In genomic region chr3:13106308-13106970, GRCh38 we compare ENCODE assay signal across 16 cellular contexts. TPM values are rescaled to one million over a fixed set of nuclear protein-coding genes. Genes with fewer than 3 reads are reported as not detected.
DNase-seq lines count a peak whose midpoint lies in the region; ATAC-seq, FAIRE-seq and TF ChIP-seq lines count a peak whose summit lies in the region.
"Had no signal": no experiment of that assay in that cellular context is flagged by ENCODE, and none has a peak within 500 bp of the region (broad histone marks: within the 10 kb centered on the region; RNA-seq: fewer than 3 reads in every experiment).

No MANE protein-coding gene starts in this region.

- no peak overlapping the region for H3T11ph ChIP-seq in H9 (ENCODE audit: low read length)

- no peaks in the 10 kb centered on the region for H3K36me3 ChIP-seq in PC-9 (ENCODE audit: low read depth)
- H3K36me3 ChIP-seq in kidney (ENCODE audit: control insufficient read depth in 1 of 2, insufficient read depth in 2 of 2, low read length in 2 of 2), result no peaks in the 10 kb centered on the region
- H3K36me3 ChIP-seq in SJCRH30, result no peaks in the 10 kb centered on the region

- no peak overlapping the region for H2BK15ac ChIP-seq in H9 (ENCODE audit: low read depth, low read length)

- H3K23ac ChIP-seq in H9 (ENCODE audit: insufficient read length, low read depth, low read length), result no peak overlapping the region

- peak overlapping the region in 1 of 2 experiments; percentile 66; a peak in 3 of 6 replicates for H3K27ac ChIP-seq in A549
- peak overlapping the region; percentile 76 for H3K27ac ChIP-seq in PC-9
- H3K27ac ChIP-seq in kidney (ENCODE audit: low read depth in 2 of 2, low read length in 2 of 2), result no peak overlapping the region
- H3K27ac ChIP-seq in SJCRH30, result no peak overlapping the region
- H3K27ac ChIP-seq in H9 (ENCODE audit: insufficient read length, low read depth, low read length), result no peak overlapping the region

- H3K4me2 ChIP-seq in A549 (peak overlapping the region; percentile 31), PC-9 (peak overlapping the region; percentile 59), H9 (ENCODE audit: insufficient read depth, insufficient read length, low read length) (no peak overlapping the region)

- CTCF ChIA-PET in A549 (lab: Yijun Ruan, JAX), result interaction anchor here (1.0 to 9.0 kb wide), 11 partner anchors 9 to 347 kb away, joined by 3 to 62 read pairs (median 3); no protein-coding TSS in a partner anchor
- CTCF ChIA-PET in PC-9 (lab: Charles Lee), result no interaction called here

- H3K4me3 Mint-ChIP-seq in H9, result no peak overlapping the region

- no peak overlapping the region for H3K4ac ChIP-seq in H9 (ENCODE audit: low read depth, low read length)

- H2AK5ac ChIP-seq in H9 (ENCODE audit: insufficient read length, low read length), result no peak overlapping the region

- no peak for TF ChIP-seq EP300 in A549 (IDR thresholded peaks at IDR 0.05)

- H3K18ac ChIP-seq in H9 (ENCODE audit: insufficient read length, low read depth, low read length), result no peak overlapping the region

- peak overlapping the region in 1 of 3 experiments; percentile 90; a peak in 1 of 7 replicates for H3K27ac Mint-ChIP-seq in H9

- H3K4me1 ChIP-seq in A549 (peaks cover 32% of the 10 kb centered on the region), PC-9 (replicated peaks; ENCODE audit: insufficient read depth) (peaks cover 67% of the 10 kb centered on the region), kidney (ENCODE audit: control insufficient read depth in 1 of 2, insufficient read depth in 1 of 2, low read depth in 1 of 2, low read length in 2 of 2) (peaks cover 4 to 8% of the 10 kb centered on the region in 2 donors), SJCRH30 (peaks cover 24% of the 10 kb centered on the region; the same call in 1 of the 2 replicates), H9 (ENCODE audit: insufficient read depth, low read length) (no peaks in the 10 kb centered on the region)

- H2BK20ac ChIP-seq in H9 (ENCODE audit: low read depth, low read length, poor library complexity, severe bottlenecking), result no peak overlapping the region

- H3K23me2 ChIP-seq in H9 (ENCODE audit: insufficient read length, low read depth, low read length, poor library complexity, severe bottlenecking), result no peaks in the 10 kb centered on the region

- no peaks in the 10 kb centered on the region for H3K9me2 ChIP-seq in PC-9 (ENCODE audit: insufficient read depth)

- no peak overlapping the region for H3K14ac ChIP-seq in H9 (ENCODE audit: insufficient read depth, low read length)

- H2BK5ac ChIP-seq in H9 (ENCODE audit: insufficient read length, low read length), result no peak overlapping the region

- H3K4me1 Mint-ChIP-seq in H9, result peaks cover 0 to 9% of the 10 kb centered on the region in 2 experiments; a peak in 2 of 4 replicates

- H4K5ac ChIP-seq in H9 (ENCODE audit: insufficient read length, low read depth, low read length), result no peak overlapping the region

- H3F3A ChIP-seq in PC-9 (ENCODE audit: insufficient read depth, low read depth), result peaks cover 48% of the 10 kb centered on the region

- H3K9me3 ChIP-seq in A549 (no peaks in the 10 kb centered on the region), PC-9 (ENCODE audit: insufficient read depth, low read depth) (no peaks in the 10 kb centered on the region), kidney (ENCODE audit: control insufficient read depth in 1 of 2, low read length in 2 of 2) (no peaks in the 10 kb centered on the region), SJCRH30 (replicated peaks) (no peaks in the 10 kb centered on the region), H9 (ENCODE audit: control insufficient read depth, low read depth, low read length) (no peaks in the 10 kb centered on the region)

- peak; percentile 60 to 83; a peak in 5 of 6 replicates for ATAC-seq in A549

- no peak overlapping the region for H3K56ac ChIP-seq in H9 (ENCODE audit: insufficient read length, low read depth, low read length)

- H3K36me3 Mint-ChIP-seq in H9 (ENCODE audit: insufficient read depth in 1 of 3, low read depth in 3 of 3), result no peaks in the 10 kb centered on the region; a peak in 1 of 7 replicates

- no peaks in the 10 kb centered on the region for H3K79me1 ChIP-seq in H9 (ENCODE audit: insufficient read depth, low read depth, low read length, poor library complexity, severe bottlenecking)

- no peak overlapping the region for H4K91ac ChIP-seq in H9 (ENCODE audit: insufficient read length, low read depth, low read length)

- POLR2A ChIA-PET in A549 (lab: Yijun Ruan, JAX), result no interaction called here
- POLR2A ChIA-PET in PC-9 (lab: Charles Lee; ENCODE audit: unreplicated experiment), result interaction anchor here (0.7 kb wide), 1 partner anchor 84 kb away, joined by 5 read pairs; no protein-coding TSS in a partner anchor

- FAIRE-seq in A549 (lab: Jason Lieb, UNC) (no peak), kidney (lab: Jason Lieb, UNC) (no peak), RCC 7860 (lab: Jason Lieb, UNC) (no peak)
- FAIRE-seq: frontal cortex, GM12892 had no signal

- no peaks in the 10 kb centered on the region for H3K27me3 ChIP-seq in PC-9 (ENCODE audit: insufficient read depth, low read depth)
- H3K27me3 ChIP-seq in SJCRH30, result no peaks in the 10 kb centered on the region
- no peaks in the 10 kb centered on the region for H3K27me3 ChIP-seq in H9 (ENCODE audit: insufficient read depth, low read length)

- WGBS in A549 (ENCODE audit: missing lambda C conversion rate), result 26% methylated on average over 6 of the region's 6 CpGs
- WGBS in H9 (ENCODE audit: extremely low coverage, insufficient read length, low lambda C conversion rate), result no CpG with 5 or more reads among the region's 6 CpGs

- H3K9ac ChIP-seq in kidney (ENCODE audit: low read length in 2 of 2) (no peak overlapping the region), H9 (ENCODE audit: extremely low read depth, insufficient read length, low read length) (no peak overlapping the region)

- DNase-seq in A549 (ENCODE audit: low read depth in 1 of 2, low spot score in 1 of 2) (peak; percentile 44 to 56), DMS79 treated with DMSO at 0.1 percent for 48 hours (lab: John Stamatoyannopoulos, UW) (peak; percentile 15), PC-9 (peak in 1 of 2 experiments; percentile 89), kidney (peak; percentile 44), NCI-H774 (lab: John Stamatoyannopoulos, UW) (no peak), SJCRH30 (no peak), H9 (no peak), RCC 7860 (ENCODE audit: low spot score) (no peak)
- DNase-seq: activated naive CD4-positive, alpha-beta T cell; DND-41; effector memory CD4-positive, alpha-beta T cell; NCI-H1092 treated with DMSO at 0.1 percent for 48 hours; NCI-H345; substantia nigra had no signal

- no peak overlapping the region for H3K4me3 ChIP-seq in A549
- H3K4me3 ChIP-seq in PC-9, result no peak overlapping the region
- H3K4me3 ChIP-seq in kidney (ENCODE audit: low read length in 2 of 2), result no peak overlapping the region
- H3K4me3 ChIP-seq in SJCRH30, result no peak overlapping the region

- intact Hi-C loops in PC-9 (cut with micrococcal nuclease; ENCODE audit: unreplicated experiment) (no loop called here), kidney (cut with DNase I) (no loop called here)

- H3K79me2 ChIP-seq in PC-9 (ENCODE audit: low read depth) (no peaks in the 10 kb centered on the region), H9 (ENCODE audit: insufficient read depth, low read length) (no peaks in the 10 kb centered on the region)

- TF ChIP-seq POLR2A in A549 (IDR thresholded peaks at IDR 0.05; ENCODE audit: low read length), result no peak

- H3K27me3 Mint-ChIP-seq in H9 (ENCODE audit: low read depth), result no peaks in the 10 kb centered on the region; the same call in 1 of the 2 replicates

- BruUV-seq in PC-9 (replicated peaks; lab: Mats Ljungman, UMichigan), result no TSS peak

- TF ChIP-seq CTCF in A549 (IDR thresholded peaks at IDR 0.05) (no peak), PC-9 (conservative IDR thresholded peaks at IDR 0.05) (no peak), kidney (IDR thresholded peaks at IDR 0.05; ENCODE audit: borderline replicate concordance, extremely low read depth, insufficient read depth) (no peak), H9 (conservative IDR thresholded peaks at IDR 0.05) (no peak)

- no peak overlapping the region for H2BK120ac ChIP-seq in H9 (ENCODE audit: low read depth, low read length, poor library complexity, severe bottlenecking)

- H3K9me3 Mint-ChIP-seq in H9, result no peaks in the 10 kb centered on the region

- no peaks in the 10 kb centered on the region for H4K20me1 ChIP-seq in PC-9 (ENCODE audit: insufficient read depth)
- H4K20me1 ChIP-seq in H9 (ENCODE audit: control insufficient read depth, insufficient read depth, insufficient read length), result no peaks in the 10 kb centered on the region

- H2AFZ ChIP-seq in PC-9, result no peak overlapping the region
- H2AFZ ChIP-seq in H9 (ENCODE audit: low read length), result no peak overlapping the region

- no peak for TF ChIP-seq RAD21 in A549 (conservative IDR thresholded peaks at IDR 0.05 in 1 of 2, IDR thresholded peaks at IDR 0.05 in 1 of 2)

- no peak overlapping the region for H2BK12ac ChIP-seq in H9 (ENCODE audit: insufficient read length, low read depth, low read length)

- no peak overlapping the region for H4K8ac ChIP-seq in H9 (replicated peaks; ENCODE audit: insufficient read length, low read depth, low read length)

TF ChIP-seq in A549, 52 proteins besides CTCF, POLR2A, EP300 and RAD21:
- TF ChIP-seq ZFP36 (IDR thresholded peaks at IDR 0.05; ENCODE audit: borderline replicate concordance, partially characterized antibody) (no peak), FOSL2 (IDR thresholded peaks at IDR 0.05) (no peak), FOSL2 (CRISPR knock-in tag; IDR thresholded peaks at IDR 0.05) (peak; percentile 25; the same call in 1 of the 2 replicates), FOXS1 (CRISPR knock-in tag; IDR thresholded peaks at IDR 0.05) (no peak), FOSB (CRISPR knock-in tag; IDR thresholded peaks at IDR 0.05) (no peak), GATA3 (IDR thresholded peaks at IDR 0.05; ENCODE audit: borderline replicate concordance) (peak; percentile 77; the same call in 1 of the 2 replicates), POLR2AphosphoS2 (conservative IDR thresholded peaks at IDR 0.05; ENCODE audit: low read length) (no peak)
TF ChIP-seq in A549: peak in this region for 2.

RNA-seq across cellular contexts. Expression of gene IQSEC1, which starts 33.2 kb away (rescaled TPM):
- polyA plus RNA-seq in A549 (2011; rRNA removed), result 3.7 and 5.8 TPM in 2 replicates
- polyA plus RNA-seq in A549 (2012; cell fraction: cytosol; rRNA removed), result 6.7 and 9.6 TPM in 2 replicates
- polyA plus RNA-seq in A549 (2012; cell fraction: nucleus; rRNA removed), result 17.5 and 17.8 TPM in 2 replicates
- 10.2 to 10.7 TPM (median 10.5 TPM) in 3 replicates for polyA plus RNA-seq in A549 (2017; fragmentation: RNase III; extraction: RNeasy Plus Mini Kit Qiagen cat#74134 plus additional on column Dnase treatment)
- 7.4 and 9.4 TPM in 2 replicates for polyA minus RNA-seq in A549 (2011; rRNA and poly(A)+ RNA removed)
- 30.1 and 30.7 TPM in 2 replicates for total RNA-seq in PC-9 (2021)
- total RNA-seq in kidney, result 45.7 TPM
- polyA plus RNA-seq in kidney (ENCODE audit: insufficient read depth, low read depth, low replicate concordance), result 15.1 TPM
- 5.7 and 6.8 TPM in 2 replicates for total RNA-seq in SJCRH30 (2014; rRNA removed; shearing (Covaris generic))
- total RNA-seq in H9 (2021), result 17.8 and 19.1 TPM in 2 replicates

Comparison
In these comparisons a context has a peak if more than half of its experiments do, and no peak if none do; other contexts are left out.
1. DNase-seq: peak in A549 (2 of 2), DMS79 treated with DMSO at 0.1 percent for 48 hours (single experiment) and kidney (single experiment); none in NCI-H774 (single experiment), SJCRH30 (0 of 2), H9 (single experiment) and RCC 7860 (single experiment).